Comparison of ENCODE assay signal across 36 cellular contexts in genomic region chr10:48897438-48897790, GRCh38. TPM values are rescaled to one million over a fixed set of nuclear protein-coding genes. Genes with fewer than 3 reads are reported as not detected.
"Had no signal": no experiment of that assay in that cellular context is flagged by ENCODE, and none has a peak within 500 bp of the region (broad histone marks: within the 10 kb centered on the region; RNA-seq: fewer than 3 reads in every experiment).

No MANE protein-coding gene starts in this region.

- H3K9me3 Mint-ChIP-seq: activated B cell treated with CpG ODN at 0.5 μM for 24 hours; activated CD4-positive, alpha-beta memory T cell treated with anti-CD3 and anti-CD28 coated beads for 36 hours; activated CD4-positive, alpha-beta T cell treated with anti-CD3 and anti-CD28 coated beads, Interleukin-2, amount 10 ng/mL, durations not matched to agents 24 days and 14 days; activated CD8-positive, alpha-beta T cell treated with anti-CD3 and anti-CD28 coated beads for 36 hours; activated naive CD4-positive, alpha-beta T cell treated with anti-CD3 and anti-CD28 coated beads, Interleukin-2, amount 10 ng/mL, durations not matched to agents 7 days and 5 days; activated naive CD4-positive, alpha-beta T cell treated with anti-CD3 and anti-CD28 coated beads, Interleukin-2, amount 50 U/mL, for 24 hours; activated naive CD8-positive, alpha-beta T cell treated with anti-CD3 and anti-CD28 coated beads, Interleukin-2, amount 10 ng/mL, durations not matched to agents 7 days and 5 days; activated naive CD8-positive, alpha-beta T cell treated with anti-CD3 and anti-CD28 coated beads, Interleukin-2, amount 50 U/mL, for 24 hours; activated T-cell treated with anti-CD3 and anti-CD28 coated beads, Interleukin-2, amount 50 U/mL, for 24 hours; activated T-helper 2 cell treated with anti-CD3 and anti-CD28 coated beads, Interferon-gamma antibody, Interleukin-2, Interleukin-4, amounts not matched to agents 10 μg/mL and 5 μg/mL and 100 μg/mL, durations not matched to agents 14 hours and 24 hours and 36 hours; central memory CD8-positive, alpha-beta T cell; T-helper 1 cell treated with Interleukin-12 subunit alpha and Interleukin-12 subunit beta and Interleukin-4 antibody, amounts not matched to agents 30 μg/mL and 1 μg/mL, for 36 hours; T-helper 2 cell treated with Interferon-gamma antibody and Interleukin-4, amounts not matched to agents 5 μg/mL and 100 μg/mL, for 36 hours had no signal

- H3K27ac Mint-ChIP-seq: activated CD4-positive, alpha-beta memory T cell treated with anti-CD3 and anti-CD28 coated beads for 36 hours; activated CD4-positive, alpha-beta T cell treated with anti-CD3 and anti-CD28 coated beads, Interleukin-2, amount 10 ng/mL, durations not matched to agents 24 days and 14 days; activated CD8-positive, alpha-beta T cell treated with anti-CD3 and anti-CD28 coated beads for 36 hours; activated naive CD4-positive, alpha-beta T cell treated with anti-CD3 and anti-CD28 coated beads, Interleukin-2, amount 10 ng/mL, durations not matched to agents 7 days and 5 days; activated naive CD4-positive, alpha-beta T cell treated with anti-CD3 and anti-CD28 coated beads, Interleukin-2, amount 50 U/mL, for 24 hours; activated naive CD8-positive, alpha-beta T cell; activated naive CD8-positive, alpha-beta T cell treated with anti-CD3 and anti-CD28 coated beads, Interleukin-2, amount 10 ng/mL, durations not matched to agents 7 days and 5 days; activated naive CD8-positive, alpha-beta T cell treated with anti-CD3 and anti-CD28 coated beads, Interleukin-2, amount 50 U/mL, for 24 hours; activated T-cell treated with anti-CD3 and anti-CD28 coated beads, Interleukin-2, amount 50 U/mL, for 24 hours; activated T-helper 2 cell treated with anti-CD3 and anti-CD28 coated beads, Interferon-gamma antibody, Interleukin-2, Interleukin-4, amounts not matched to agents 10 μg/mL and 5 μg/mL and 100 μg/mL, durations not matched to agents 14 hours and 24 hours and 36 hours; brain; T-helper 1 cell treated with Interleukin-12 subunit alpha and Interleukin-12 subunit beta and Interleukin-4 antibody, amounts not matched to agents 30 μg/mL and 1 μg/mL, for 36 hours; T-helper 2 cell treated with Interferon-gamma antibody and Interleukin-4, amounts not matched to agents 5 μg/mL and 100 μg/mL, for 36 hours had no signal

- H3K36me3 Mint-ChIP-seq: activated CD4-positive, alpha-beta memory T cell treated with anti-CD3 and anti-CD28 coated beads for 36 hours; activated naive CD4-positive, alpha-beta T cell treated with anti-CD3 and anti-CD28 coated beads, Interleukin-2, amount 10 ng/mL, durations not matched to agents 7 days and 5 days; activated naive CD4-positive, alpha-beta T cell treated with anti-CD3 and anti-CD28 coated beads, Interleukin-2, amount 50 U/mL, for 24 hours; activated naive CD8-positive, alpha-beta T cell; activated naive CD8-positive, alpha-beta T cell treated with anti-CD3 and anti-CD28 coated beads, Interleukin-2, amount 10 ng/mL, durations not matched to agents 7 days and 5 days; brain had no signal

- H3K4me3 Mint-ChIP-seq: activated B cell treated with CpG ODN at 0.5 μM for 24 hours; activated CD4-positive, alpha-beta memory T cell treated with anti-CD3 and anti-CD28 coated beads for 36 hours; activated CD4-positive, alpha-beta T cell treated with anti-CD3 and anti-CD28 coated beads, Interleukin-2, amount 10 ng/mL, durations not matched to agents 24 days and 14 days; activated CD8-positive, alpha-beta T cell treated with anti-CD3 and anti-CD28 coated beads for 36 hours; activated naive CD4-positive, alpha-beta T cell treated with anti-CD3 and anti-CD28 coated beads, Interleukin-2, amount 10 ng/mL, durations not matched to agents 7 days and 5 days; activated naive CD4-positive, alpha-beta T cell treated with anti-CD3 and anti-CD28 coated beads, Interleukin-2, amount 50 U/mL, for 24 hours; activated naive CD8-positive, alpha-beta T cell; activated naive CD8-positive, alpha-beta T cell treated with anti-CD3 and anti-CD28 coated beads, Interleukin-2, amount 10 ng/mL, durations not matched to agents 7 days and 5 days; activated naive CD8-positive, alpha-beta T cell treated with anti-CD3 and anti-CD28 coated beads, Interleukin-2, amount 50 U/mL, for 24 hours; activated T-cell treated with anti-CD3 and anti-CD28 coated beads, Interleukin-2, amount 50 U/mL, for 24 hours; brain; central memory CD8-positive, alpha-beta T cell; T-helper 1 cell treated with Interleukin-12 subunit alpha and Interleukin-12 subunit beta and Interleukin-4 antibody, amounts not matched to agents 30 μg/mL and 1 μg/mL, for 36 hours; T-helper 2 cell treated with Interferon-gamma antibody and Interleukin-4, amounts not matched to agents 5 μg/mL and 100 μg/mL, for 36 hours had no signal

- H3K27ac ChIP-seq: ascending aorta, cardiac muscle cell, VCaP had no signal

- H3K4me3 ChIP-seq: ascending aorta, cardiac muscle cell had no signal

- H3K27me3 Mint-ChIP-seq: activated B cell treated with CpG ODN at 0.5 μM for 24 hours; activated CD8-positive, alpha-beta T cell treated with anti-CD3 and anti-CD28 coated beads for 36 hours; activated naive CD4-positive, alpha-beta T cell treated with anti-CD3 and anti-CD28 coated beads, Interleukin-2, amount 50 U/mL, for 24 hours; activated naive CD8-positive, alpha-beta T cell; activated naive CD8-positive, alpha-beta T cell treated with anti-CD3 and anti-CD28 coated beads, Interleukin-2, amount 10 ng/mL, durations not matched to agents 7 days and 5 days; activated naive CD8-positive, alpha-beta T cell treated with anti-CD3 and anti-CD28 coated beads, Interleukin-2, amount 50 U/mL, for 24 hours; activated T-cell treated with anti-CD3 and anti-CD28 coated beads, Interleukin-2, amount 50 U/mL, for 24 hours; brain; central memory CD8-positive, alpha-beta T cell had no signal

- ATAC-seq: activated CD8-positive, alpha-beta T cell treated with anti-CD3 and anti-CD28 coated beads for 36 hours; activated naive CD8-positive, alpha-beta T cell treated with anti-CD3 and anti-CD28 coated beads, Interleukin-2, amount 50 U/mL, for 24 hours had no signal

- H3K27me3 ChIP-seq: ascending aorta, cardiac muscle cell had no signal

- H3K4me1 Mint-ChIP-seq: activated B cell treated with CpG ODN at 0.5 μM for 24 hours; activated CD4-positive, alpha-beta T cell treated with anti-CD3 and anti-CD28 coated beads, Interleukin-2, amount 10 ng/mL, durations not matched to agents 24 days and 14 days; activated naive CD4-positive, alpha-beta T cell treated with anti-CD3 and anti-CD28 coated beads, Interleukin-2, amount 10 ng/mL, durations not matched to agents 7 days and 5 days; activated naive CD4-positive, alpha-beta T cell treated with anti-CD3 and anti-CD28 coated beads, Interleukin-2, amount 50 U/mL, for 24 hours; activated naive CD8-positive, alpha-beta T cell treated with anti-CD3 and anti-CD28 coated beads, Interleukin-2, amount 10 ng/mL, durations not matched to agents 7 days and 5 days; activated naive CD8-positive, alpha-beta T cell treated with anti-CD3 and anti-CD28 coated beads, Interleukin-2, amount 50 U/mL, for 24 hours; central memory CD8-positive, alpha-beta T cell had no signal

- DNase-seq: activated B cell treated with CpG ODN at 0.5 μM for 24 hours; activated CD4-positive, alpha-beta memory T cell treated with anti-CD3 and anti-CD28 coated beads for 36 hours; activated CD4-positive, alpha-beta T cell treated with anti-CD3 and anti-CD28 coated beads for 4 hours; activated CD4-positive, alpha-beta T cell treated with anti-CD3 and anti-CD28 coated beads, Interleukin-2, amount 10 ng/mL, durations not matched to agents 24 days and 14 days; activated CD4-positive, alpha-beta T cell treated with anti-CD3 and anti-CD28 coated beads, Interleukin-2, amount 50 U/mL, for 1 hour; activated CD4-positive, alpha-beta T cell treated with anti-CD3 and anti-CD28 coated beads, Interleukin-2, amount 50 U/mL, for 4 hours; activated CD4-positive, CD25-positive, alpha-beta regulatory T cell treated with anti-CD3 and anti-CD28 coated beads, Interleukin-2, amount 50 U/mL, for 72 hours; activated CD8-positive, alpha-beta memory T cell treated with anti-CD3 and anti-CD28 coated beads, Interleukin-2, amount 50 U/mL, for 48 hours; activated CD8-positive, alpha-beta T cell treated with anti-CD3 and anti-CD28 coated beads for 36 hours; activated effector memory CD4-positive, alpha-beta T cell treated with Interleukin-2 at 50 U/mL for 16 hours; activated gamma-delta T cell; activated naive CD4-positive, alpha-beta T cell treated with anti-CD3 and anti-CD28 coated beads, Interleukin-2, amount 10 ng/mL, durations not matched to agents 7 days and 5 days; activated naive CD4-positive, alpha-beta T cell treated with Interleukin-2 at 50 U/mL for 16 hours; activated naive CD8-positive, alpha-beta T cell treated with anti-CD3 and anti-CD28 coated beads, Interleukin-2, amount 10 ng/mL, durations not matched to agents 7 days and 5 days; activated naive CD8-positive, alpha-beta T cell treated with anti-CD3 and anti-CD28 coated beads, Interleukin-2, amount 50 U/mL, for 24 hours; activated T-cell treated with anti-CD3 and anti-CD28 coated beads, Interleukin-2, amount 50 U/mL, for 24 hours; activated T-cell treated with anti-CD3 and anti-CD28 coated beads, Interleukin-2, amount 50 U/mL, for 48 hours; amygdala; anterior cingulate cortex; caudate nucleus; cerebellar nuclear complex; T-helper 1 cell; T-helper 2 cell; T-helper 9 cell had no signal

- H3K4me1 ChIP-seq: ascending aorta had no signal

- H3K36me3 ChIP-seq: ascending aorta, cardiac muscle cell had no signal

RNA-seq across cellular contexts. Expression of gene LRRC18, which starts 42.2 kb away (rescaled TPM):
- total RNA-seq: activated B cell treated with CpG ODN at 0.5 μM for 24 hours; activated CD4-positive, alpha-beta memory T cell treated with anti-CD3 and anti-CD28 coated beads for 36 hours; activated CD4-positive, alpha-beta T cell treated with anti-CD3 and anti-CD28 coated beads, Interleukin-2, amount 10 ng/mL, durations not matched to agents 24 days and 14 days; activated CD8-positive, alpha-beta memory T cell treated with anti-CD3 and anti-CD28 coated beads for 36 hours; activated CD8-positive, alpha-beta T cell treated with anti-CD3 and anti-CD28 coated beads for 36 hours; activated T-helper 2 cell treated with anti-CD3 and anti-CD28 coated beads, Interferon-gamma antibody, Interleukin-2, Interleukin-4, amounts not matched to agents 10 μg/mL and 5 μg/mL and 100 μg/mL, durations not matched to agents 14 hours and 24 hours and 36 hours; ascending aorta; bronchial epithelial cell; cardiac muscle cell had no signal
